ENCODE assay signal across 20 cellular contexts in genomic region chr20:14259691-14260090, GRCh38.
"Had no signal": no experiment of that assay in that cellular context is flagged by ENCODE, and none has a peak within 500 bp of the region (broad histone marks: within the 10 kb centered on the region; RNA-seq: fewer than 3 reads in every experiment).

No MANE protein-coding gene starts in this region.

- H3K36me3 ChIP-seq: brain microvascular endothelial cell, heart left ventricle, lower lobe of right lung, ovary, spleen, stomach, upper lobe of right lung had no signal

- H3K4me1 ChIP-seq: heart left ventricle, lower lobe of right lung, spleen, stomach, testis, upper lobe of right lung had no signal

- ATAC-seq: activated T-cell treated with anti-CD3 and anti-CD28 coated beads, Interleukin-2, amount 50 U/mL, for 72 hours; heart left ventricle; left cardiac atrium; lower lobe of right lung; sciatic nerve; upper lobe of right lung had no signal

- H3K4me3 Mint-ChIP-seq: activated CD4-positive, alpha-beta T cell treated with anti-CD3 and anti-CD28 coated beads, Interleukin-2, amount 10 ng/mL, durations not matched to agents 7 days and 5 days; activated naive CD8-positive, alpha-beta T cell; activated T-cell treated with anti-CD3 and anti-CD28 coated beads, Interleukin-2, amount 50 U/mL, for 72 hours; naive B cell had no signal

- DNase-seq: activated CD4-positive, alpha-beta T cell treated with anti-CD3 and anti-CD28 coated beads, Interleukin-2, amount 10 ng/mL, durations not matched to agents 7 days and 5 days; activated CD8-positive, alpha-beta memory T cell treated with anti-CD3 and anti-CD28 coated beads, Interleukin-2, amount 50 U/mL, for 48 hours; activated gamma-delta T cell treated with Interleukin-2 at 50 U/mL for 16 hours; activated T-cell treated with anti-CD3 and anti-CD28 coated beads, Interleukin-2, amount 50 U/mL, for 72 hours; brain microvascular endothelial cell; cerebellar nuclear complex; effector CD8-positive, alpha-beta T cell; heart left ventricle; left cardiac atrium; lower lobe of right lung; midbrain; naive B cell; ovary; spleen; stimulated activated CD4-positive, alpha-beta T cell treated with anti-CD3 and anti-CD28 coated beads, Interleukin-1b, Interleukin-23, amount 100 ng/mL, for 48 hours; stomach; testis; upper lobe of right lung had no signal

- H3K27me3 Mint-ChIP-seq: activated CD4-positive, alpha-beta T cell treated with anti-CD3 and anti-CD28 coated beads, Interleukin-2, amount 10 ng/mL, durations not matched to agents 7 days and 5 days; activated naive CD8-positive, alpha-beta T cell; naive B cell had no signal

- H3K4me3 ChIP-seq: heart left ventricle, lower lobe of right lung, ovary, spleen, stomach, testis, upper lobe of right lung had no signal

- H3K27ac Mint-ChIP-seq: activated CD4-positive, alpha-beta T cell treated with anti-CD3 and anti-CD28 coated beads, Interleukin-2, amount 10 ng/mL, durations not matched to agents 7 days and 5 days; activated naive CD8-positive, alpha-beta T cell; activated T-cell treated with anti-CD3 and anti-CD28 coated beads, Interleukin-2, amount 50 U/mL, for 72 hours; naive B cell had no signal

- H3K27me3 ChIP-seq: brain microvascular endothelial cell, heart left ventricle, ovary, spleen, stomach, testis, upper lobe of right lung had no signal

- H3K9me3 ChIP-seq: lower lobe of right lung, ovary, stomach, testis, upper lobe of right lung had no signal

- H3K4me1 Mint-ChIP-seq: activated CD4-positive, alpha-beta T cell treated with anti-CD3 and anti-CD28 coated beads, Interleukin-2, amount 10 ng/mL, durations not matched to agents 7 days and 5 days; naive B cell had no signal
